4 cellular contexts compared by ENCODE assay signal in genomic region chr3:192758654-192759053, GRCh38. TPM values are rescaled to one million over a fixed set of nuclear protein-coding genes. Genes with fewer than 3 reads are reported as not detected.
"Had no signal": no experiment of that assay in that cellular context is flagged by ENCODE, and none has a peak within 500 bp of the region (broad histone marks: within the 10 kb centered on the region; RNA-seq: fewer than 3 reads in every experiment).

No MANE protein-coding gene starts in this region.

- ATAC-seq: GM12878 had no signal

- DNase-seq: GDM1, GF-D8 had no signal

RNA-seq across cellular contexts. Expression of gene FGF12, which starts 31.3 kb away (rescaled TPM):
- total RNA-seq: G401 had no signal
